Comparison of ENCODE assay signal across 1 cellular context in the genomic region with DNA sequence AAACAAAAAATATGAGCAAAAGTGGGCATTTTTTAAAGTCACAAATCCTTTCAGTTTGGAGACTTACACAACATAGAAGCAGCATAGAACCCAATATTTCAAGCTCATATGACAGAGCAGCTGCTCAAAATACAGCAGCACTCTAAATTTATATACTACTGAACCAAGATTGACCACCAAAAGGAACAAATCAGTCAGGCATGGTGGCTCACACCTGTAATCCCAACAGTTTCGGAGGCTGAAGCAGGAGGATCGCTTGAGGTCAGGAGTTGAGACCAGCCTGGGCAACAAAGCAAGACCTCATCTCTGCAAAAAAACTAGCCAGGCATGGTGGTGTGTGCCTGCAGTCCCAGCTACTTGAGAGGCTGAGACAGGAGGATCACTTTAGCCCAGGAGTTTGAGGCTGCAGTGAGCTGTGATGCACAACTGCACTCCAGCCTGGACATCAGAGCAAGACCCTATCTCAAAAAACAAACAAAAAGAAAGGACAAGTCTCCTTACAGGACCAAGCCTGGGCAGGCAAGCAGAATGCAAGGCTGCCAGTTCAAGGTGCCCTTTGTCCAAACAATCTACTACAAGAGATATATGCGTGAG.
TF ChIP-seq lines count a peak whose summit lies in the region.

No MANE protein-coding gene starts in this region.

TF ChIP-seq in H1, 55 proteins besides CTCF, POLR2A, EP300 and RAD21:
- 0 out of 2 replicates have a peak, but pooled peaks have one; percentile 39 for TF ChIP-seq KDM1A (IDR thresholded peaks at IDR 0.05; ENCODE audit: borderline replicate concordance, low read length)
- TF ChIP-seq SIRT6 (IDR thresholded peaks at IDR 0.05; ENCODE audit: low read length): no peak
- no peak for TF ChIP-seq POLR2AphosphoS5 (IDR thresholded peaks at IDR 0.05; ENCODE audit: low read depth, low read length)
- no peak for TF ChIP-seq EZH2 (IDR thresholded peaks at IDR 0.05; ENCODE audit: low read depth, low read length, severe bottlenecking)
